ENCODE assay signal across 8 cellular contexts in the genomic region with DNA sequence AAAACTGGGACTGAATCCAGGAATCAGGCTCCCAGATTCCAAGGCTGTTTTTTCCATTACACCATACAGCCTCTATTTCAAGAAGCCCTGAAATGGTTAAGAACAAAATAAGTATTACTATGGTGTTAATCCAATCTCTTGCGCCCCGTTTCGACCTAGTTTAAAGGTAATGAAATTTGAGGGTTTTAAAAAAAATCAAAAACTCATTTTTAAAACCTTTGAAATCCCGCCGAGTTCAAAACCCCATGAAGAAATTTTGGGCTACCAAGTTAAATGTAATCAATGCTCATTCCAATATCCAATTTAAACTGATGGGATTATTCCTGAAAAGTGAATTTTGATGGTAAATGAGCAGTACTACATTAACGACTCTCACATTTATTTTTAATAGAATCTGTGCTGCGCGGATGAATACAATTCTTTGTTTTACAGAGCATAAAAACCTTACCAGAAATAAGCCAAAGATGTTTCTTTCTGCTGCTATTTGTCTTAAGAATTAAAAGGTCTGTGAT. TPM values are rescaled to one million over a fixed set of nuclear protein-coding genes. Genes with fewer than 3 reads are reported as not detected.
A peak's percentile ranks its signal among the peaks of the same experiment; 100 is the strongest.
DNase-seq lines count a peak whose midpoint lies in the region; ATAC-seq, FAIRE-seq and TF ChIP-seq lines count a peak whose summit lies in the region.

No MANE protein-coding gene starts in this region.

- peak overlapping the region; percentile 91 for H3K4me2 ChIP-seq in K562 (ENCODE audit: insufficient read depth, low read length)

- H3K27me3 Mint-ChIP-seq in activated naive CD4-positive, alpha-beta T cell treated with anti-CD3 and anti-CD28 coated beads, Interleukin-2, amount 10 ng/mL, durations not matched to agents 7 days and 5 days: peaks cover 4% of the 10 kb centered on the region
- H3K27me3 Mint-ChIP-seq in memory B cell: no peaks in the 10 kb centered on the region

- H3K4me1 ChIP-seq in K562 (replicated peaks in 1 of 2; ENCODE audit: control insufficient read depth in 2 of 2, insufficient read depth in 2 of 2, low read length in 2 of 2) (peaks cover 16% of the 10 kb centered on the region in 2 experiments), upper lobe of right lung (peaks cover 30% of the 10 kb centered on the region)

- peak overlapping the region; percentile 89 for H3K27ac Mint-ChIP-seq in activated naive CD4-positive, alpha-beta T cell treated with anti-CD3 and anti-CD28 coated beads, Interleukin-2, amount 10 ng/mL, durations not matched to agents 7 days and 5 days
- peak overlapping the region; percentile 82 for H3K27ac Mint-ChIP-seq in memory B cell

- in situ Hi-C loops in K562 (cut with MboI): no loop called here

- H3K9ac ChIP-seq in K562 (ENCODE audit: insufficient read depth in 1 of 2, low read depth in 2 of 2, low read length in 2 of 2): peak overlapping the region; percentile 79 to 96

- peak overlapping the region; percentile 75 for H3K27ac ChIP-seq in K562 (ENCODE audit: extremely low read depth, low read depth, low read length)
- H3K27ac ChIP-seq in upper lobe of right lung: peak overlapping the region; percentile 96

- H3K27me3 ChIP-seq in K562 (ENCODE audit: control insufficient read depth in 2 of 2, insufficient read depth in 2 of 2, low read length in 2 of 2): no peaks in the 10 kb centered on the region
- no peaks in the 10 kb centered on the region for H3K27me3 ChIP-seq in upper lobe of right lung

- TF ChIP-seq RAD21 in K562 (CRISPR knock-in tag; conservative IDR thresholded peaks at IDR 0.05 in 1 of 2, IDR thresholded peaks at IDR 0.05 in 1 of 2): no peak

- POLR2A ChIA-PET in K562 (lab: Yijun Ruan, JAX): interaction anchor here (0.9 to 1.6 kb wide), 2 partner anchors 12 to 19 kb away, joined by 3 to 4 read pairs; no protein-coding TSS in a partner anchor

- H4K20me1 ChIP-seq in K562 (replicated peaks; ENCODE audit: control insufficient read depth, insufficient read depth, low read length): peaks cover 26% of the 10 kb centered on the region

- H3K9me3 Mint-ChIP-seq in activated naive CD4-positive, alpha-beta T cell treated with anti-CD3 and anti-CD28 coated beads, Interleukin-2, amount 10 ng/mL, durations not matched to agents 7 days and 5 days: no peaks in the 10 kb centered on the region
- H3K9me3 Mint-ChIP-seq in memory B cell: no peaks in the 10 kb centered on the region

- TSS peak; percentile 67 for BruUV-seq in K562 (replicated peaks; lab: Mats Ljungman, UMichigan)

- H3K4me1 Mint-ChIP-seq in activated naive CD4-positive, alpha-beta T cell treated with anti-CD3 and anti-CD28 coated beads, Interleukin-2, amount 10 ng/mL, durations not matched to agents 7 days and 5 days: peaks cover 41% of the 10 kb centered on the region
- H3K4me1 Mint-ChIP-seq in memory B cell: peaks cover 25% of the 10 kb centered on the region

- TF ChIP-seq CTCF in K562 (IDR thresholded peaks at IDR 0.05 in 2 of 3, conservative IDR thresholded peaks at IDR 0.05 in 1 of 3; ENCODE audit: insufficient read depth in 2 of 3, low read depth in 1 of 3, low read length in 3 of 3) (no peak), upper lobe of right lung (IDR thresholded peaks at IDR 0.05) (no peak)

- H3K9me3 ChIP-seq in K562 (replicated peaks; ENCODE audit: control insufficient read depth, insufficient read depth, low read depth, low read length) (no peaks in the 10 kb centered on the region), upper lobe of right lung (no peaks in the 10 kb centered on the region)

- 51% methylated on average over 8 of the region's 8 CpGs for WGBS in K562 (ENCODE audit: insufficient coverage, low coverage, missing lambda C conversion rate)

- intact Hi-C loops in K562 (cut with micrococcal nuclease) (loop anchor here (2.0 to 5.0 kb wide), 5 partner anchors 64 to 181 kb away; a partner anchor contains a TSS), upper lobe of right lung (cut with DNase I) (no loop called here)

- H3K4me3 ChIP-seq in K562: peak overlapping the region; percentile 62
- H3K4me3 ChIP-seq in upper lobe of right lung: peak overlapping the region; percentile 77

- DNase-seq in activated naive CD4-positive, alpha-beta T cell treated with anti-CD3 and anti-CD28 coated beads, Interleukin-2, amount 10 ng/mL, durations not matched to agents 7 days and 5 days: no peak
- no peak for DNase-seq in activated naive CD4-positive, alpha-beta T cell (lab: John Stamatoyannopoulos, UW)
- DNase-seq in K562 (ENCODE audit: extremely low read depth in 1 of 4, low spot score in 3 of 4): no peak
- DNase-seq in memory B cell (ENCODE audit: low spot score in 2 of 2): no peak
- DNase-seq in upper lobe of right lung: no peak
- DNase-seq in activated effector memory CD4-positive, alpha-beta T cell treated with Interleukin-2 at 50 U/mL for 16 hours: no peak
- no peak for DNase-seq in urothelium cell line (ENCODE audit: low spot score)
- no peak for DNase-seq in H54 (ENCODE audit: insufficient read length, low spot score)

- FAIRE-seq in K562 (lab: Jason Lieb, UNC) (no peak), urothelium cell line (lab: Jason Lieb, UNC) (no peak), H54 (lab: Jason Lieb, UNC) (no peak)

- peak overlapping the region; percentile 98 for H2AFZ ChIP-seq in K562 (ENCODE audit: low read depth, low read length)

- peaks cover 28% of the 10 kb centered on the region for H3K36me3 Mint-ChIP-seq in activated naive CD4-positive, alpha-beta T cell treated with anti-CD3 and anti-CD28 coated beads, Interleukin-2, amount 10 ng/mL, durations not matched to agents 7 days and 5 days
- H3K36me3 Mint-ChIP-seq in memory B cell: no peaks in the 10 kb centered on the region

- H3K9me1 ChIP-seq in K562 (ENCODE audit: control insufficient read depth, insufficient read depth, low read length): no peaks in the 10 kb centered on the region

- peak overlapping the region; percentile 81 for H3K4me3 Mint-ChIP-seq in activated naive CD4-positive, alpha-beta T cell treated with anti-CD3 and anti-CD28 coated beads, Interleukin-2, amount 10 ng/mL, durations not matched to agents 7 days and 5 days
- peak overlapping the region; percentile 86 for H3K4me3 Mint-ChIP-seq in memory B cell

- CTCF ChIA-PET in activated naive CD4-positive, alpha-beta T cell treated with anti-CD3 and anti-CD28 coated beads, Interleukin-2, amount 10 ng/mL, durations not matched to agents 7 days and 5 days (lab: Charles Lee): no interaction called here
- CTCF ChIA-PET in K562 (lab: Yijun Ruan, JAX; ENCODE audit: low intra/inter-chr PET ratio): interaction anchor here (0.8 kb wide), 1 partner anchor 181 kb away, joined by 3 read pairs; no protein-coding TSS in a partner anchor

- H3K79me2 ChIP-seq in K562 (ENCODE audit: control insufficient read depth, insufficient read depth, low read length): peaks cover 38% of the 10 kb centered on the region

- H3K36me3 ChIP-seq in K562 (ENCODE audit: control insufficient read depth, insufficient read depth, low read length) (peaks cover 12% of the 10 kb centered on the region; the same call in 2 of the 3 replicates), upper lobe of right lung (no peaks in the 10 kb centered on the region)

- TF ChIP-seq POLR2A in K562 (conservative IDR thresholded peaks at IDR 0.05) (no peak), H54 (IDR thresholded peaks at IDR 0.05; ENCODE audit: low read depth, low read length) (no peak)

- no peak for TF ChIP-seq EP300 in K562 (IDR thresholded peaks at IDR 0.05; ENCODE audit: low read length)

- ATAC-seq in K562 (no peak), memory B cell (ENCODE audit: low read depth) (no peak), upper lobe of right lung (no peak)

RNA-seq across cellular contexts. Expression of a gene that starts 0.8 kb away (rescaled TPM):
- 9.0 and 24.6 TPM in 2 replicates for total RNA-seq in K562 (2011; cell fraction: chromatin; rRNA removed; ENCODE audit: low replicate concordance)
- total RNA-seq in K562 (2011; cell fraction: nucleolus; rRNA removed): 8.0 and 10.8 TPM in 2 replicates
- total RNA-seq in K562 (2011; cell fraction: nucleoplasm; rRNA removed): 13.1 and 13.6 TPM in 2 replicates
- 18.4 TPM in 2 replicates for total RNA-seq in K562 (2014; rRNA removed)
- 30.7 and 31.8 TPM in 2 replicates for total RNA-seq in K562 (2014; rRNA removed; fragmentation: Illumina TruSeq; extraction: Trizol)
- 31.4 and 32.9 TPM in 2 replicates for total RNA-seq in K562 (2015; rRNA removed; fragmentation: Illumina TruSeq; extraction: Trizol)
- 24.6 and 25.0 TPM in 2 replicates for total RNA-seq in K562 (2021)
- polyA plus RNA-seq in K562 (2011; rRNA removed): 38.2 and 54.3 TPM in 2 replicates
- polyA plus RNA-seq in K562 (2011; cell fraction: cytosol; rRNA removed): 13.5 and 21.9 TPM in 2 replicates
- 6.9 and 13.0 TPM in 2 replicates for polyA plus RNA-seq in K562 (2011; cell fraction: nucleus; rRNA removed)
- 18.9 and 39.6 TPM in 2 replicates for polyA plus RNA-seq in K562 (2012)
- 27.1 and 29.3 TPM in 2 replicates for polyA plus RNA-seq in K562 (2014; fragmentation: Illumina TruSeq; extraction: Trizol)
- polyA plus RNA-seq in K562 (2014; fragmentation: Nextera tagmentation; extraction: Ambion mirVana): 1 to 10 TPM; 5.2 to 5.6 TPM
- 14.1 and 17.2 TPM in 2 replicates for polyA plus RNA-seq in K562 (2014; rRNA removed)
- 106 and 110 TPM in 2 replicates for polyA minus RNA-seq in K562 (2011; rRNA and poly(A)+ RNA removed)
- 25.7 and 40.9 TPM in 2 replicates for polyA minus RNA-seq in K562 (2011; cell fraction: cytosol; rRNA and poly(A)+ RNA removed)
- 13.1 and 21.5 TPM in 2 replicates for polyA minus RNA-seq in K562 (2011; cell fraction: nucleus; rRNA and poly(A)+ RNA removed)
- 23.5 TPM for total RNA-seq in upper lobe of right lung
